In the genomic region with DNA sequence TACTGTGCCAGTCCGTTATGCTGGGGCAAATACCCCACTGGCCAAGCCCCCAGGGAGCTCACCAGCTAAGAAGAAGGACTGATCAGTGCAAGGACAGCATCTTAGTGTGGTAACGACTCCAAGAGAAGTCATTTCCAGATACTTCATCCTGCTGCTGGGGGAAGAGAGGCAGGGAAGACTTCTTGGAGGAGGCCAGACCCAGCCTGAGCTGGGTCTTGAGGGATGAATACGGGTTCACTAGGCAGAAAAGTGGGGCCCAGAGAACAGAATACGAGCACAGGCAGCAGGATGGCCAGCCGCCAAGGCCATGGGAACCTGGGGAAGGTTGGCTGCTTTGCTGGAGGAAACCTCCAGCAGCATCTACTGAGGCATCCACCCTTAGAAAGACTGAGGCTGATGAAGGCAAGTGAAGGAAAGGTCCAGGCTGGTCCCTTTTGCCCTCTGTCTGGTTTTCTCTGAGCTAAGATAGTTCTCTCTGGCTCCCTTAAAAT, we compare ENCODE assay signal across 1 cellular context.
TF ChIP-seq lines count a peak whose summit lies in the region.

No MANE protein-coding gene starts in this region.

TF ChIP-seq in GM23338, 12 proteins besides CTCF, POLR2A, EP300 and RAD21:
- TF ChIP-seq ZNF331 (CRISPR knock-in tag; IDR thresholded peaks at IDR 0.05; ENCODE audit: low read depth) (no peak), NANOG (IDR thresholded peaks at IDR 0.05; ENCODE audit: borderline replicate concordance) (no peak), ZNF114 (CRISPR knock-in tag; IDR thresholded peaks at IDR 0.05) (no peak), CREB1 (CRISPR knock-in tag; IDR thresholded peaks at IDR 0.05; ENCODE audit: low read depth) (no peak)
- TF ChIP-seq, protein P1, sequence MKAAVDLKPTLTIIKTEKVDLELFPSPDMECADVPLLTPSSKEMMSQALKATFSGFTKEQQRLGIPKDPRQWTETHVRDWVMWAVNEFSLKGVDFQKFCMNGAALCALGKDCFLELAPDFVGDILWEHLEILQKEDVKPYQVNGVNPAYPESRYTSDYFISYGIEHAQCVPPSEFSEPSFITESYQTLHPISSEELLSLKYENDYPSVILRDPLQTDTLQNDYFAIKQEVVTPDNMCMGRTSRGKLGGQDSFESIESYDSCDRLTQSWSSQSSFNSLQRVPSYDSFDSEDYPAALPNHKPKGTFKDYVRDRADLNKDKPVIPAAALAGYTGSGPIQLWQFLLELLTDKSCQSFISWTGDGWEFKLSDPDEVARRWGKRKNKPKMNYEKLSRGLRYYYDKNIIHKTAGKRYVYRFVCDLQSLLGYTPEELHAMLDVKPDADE (IDR thresholded peaks at IDR 0.05) = no peak
